In the genomic region with DNA sequence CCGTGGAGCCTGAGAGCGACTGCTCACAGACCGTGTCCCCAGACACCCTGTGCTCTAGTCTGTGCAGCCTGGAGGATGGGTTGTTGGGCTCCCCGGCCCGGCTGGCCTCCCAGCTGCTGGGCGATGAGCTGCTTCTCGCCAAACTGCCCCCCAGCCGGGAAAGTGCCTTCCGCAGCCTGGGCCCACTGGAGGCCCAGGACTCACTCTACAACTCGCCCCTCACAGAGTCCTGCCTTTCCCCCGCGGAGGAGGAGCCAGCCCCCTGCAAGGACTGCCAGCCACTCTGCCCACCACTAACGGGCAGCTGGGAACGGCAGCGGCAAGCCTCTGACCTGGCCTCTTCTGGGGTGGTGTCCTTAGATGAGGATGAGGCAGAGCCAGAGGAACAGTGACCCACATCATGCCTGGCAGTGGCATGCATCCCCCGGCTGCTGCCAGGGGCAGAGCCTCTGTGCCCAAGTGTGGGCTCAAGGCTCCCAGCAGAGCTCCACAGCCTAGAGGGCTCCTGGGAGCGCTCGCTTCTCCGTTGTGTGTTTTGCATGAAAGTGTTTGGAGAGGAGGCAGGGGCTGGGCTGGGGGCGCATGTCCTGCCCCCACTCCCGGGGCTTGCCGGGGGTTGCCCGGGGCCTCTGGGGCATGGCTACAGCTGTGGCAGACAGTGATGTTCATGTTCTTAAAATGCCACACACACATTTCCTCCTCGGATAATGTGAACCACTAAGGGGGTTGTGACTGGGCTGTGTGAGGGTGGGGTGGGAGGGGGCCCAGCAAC, we compare ENCODE assay signal across 19 cellular contexts. TPM values are rescaled to one million over a fixed set of nuclear protein-coding genes. Genes with fewer than 3 reads are reported as not detected.
DNase-seq lines count a peak whose midpoint lies in the region; ATAC-seq, FAIRE-seq and TF ChIP-seq lines count a peak whose summit lies in the region.
"Had no signal": no experiment of that assay in that cellular context is flagged by ENCODE, and none has a peak within 500 bp of the region (broad histone marks: within the 10 kb centered on the region; RNA-seq: fewer than 3 reads in every experiment).

No MANE protein-coding gene starts in this region.

- H3K27ac Mint-ChIP-seq in neural progenitor cell (no peak overlapping the region), chondrocyte (ENCODE audit: unreplicated experiment) (no peak overlapping the region)
- H3K27ac Mint-ChIP-seq: activated CD4-positive, alpha-beta memory T cell treated with anti-CD3 and anti-CD28 coated beads, Interleukin-2, amount 10 ng/mL, durations not matched to agents 7 days and 5 days; progenitor cell of endocrine pancreas had no signal

- TF ChIP-seq CTCF in HepG2 (CRISPR knock-in tag; IDR thresholded peaks at IDR 0.05) (no peak), right lobe of liver (IDR thresholded peaks at IDR 0.05) (no peak), dorsolateral prefrontal cortex (IDR thresholded peaks at IDR 0.05 in 54 of 56, conservative IDR thresholded peaks at IDR 0.05 in 2 of 56; ENCODE audit: low read depth in 1 of 56, partially characterized antibody in 56 of 56) (no peak), neural progenitor cell (IDR thresholded peaks at IDR 0.05) (no peak), chondrocyte (IDR thresholded peaks at IDR 0.05) (no peak), brain microvascular endothelial cell (IDR thresholded peaks at IDR 0.05; ENCODE audit: low read depth, low read length, missing control alignments) (no peak)

- H4K20me1 ChIP-seq in HepG2 (ENCODE audit: insufficient read depth, low read length), result no peaks in the 10 kb centered on the region
- H4K20me1 ChIP-seq in neural progenitor cell (ENCODE audit: low read depth), result peaks cover 55% of the 10 kb centered on the region

- POLR2A ChIA-PET in HepG2 (lab: Yijun Ruan, JAX), result interaction anchor here (0.8 to 2.2 kb wide), 9 partner anchors 8 to 169 kb away, joined by 3 to 6 read pairs (median 4); a partner anchor contains a TSS

- H3K4me3 Mint-ChIP-seq in neural progenitor cell, result no peak overlapping the region
- no peak overlapping the region for H3K4me3 Mint-ChIP-seq in chondrocyte (ENCODE audit: unreplicated experiment)
- H3K4me3 Mint-ChIP-seq: activated CD4-positive, alpha-beta memory T cell treated with anti-CD3 and anti-CD28 coated beads, Interleukin-2, amount 10 ng/mL, durations not matched to agents 7 days and 5 days had no signal

- no peak for TF ChIP-seq RAD21 in HepG2 (CRISPR knock-in tag; IDR thresholded peaks at IDR 0.05)

- DNase-seq in HepG2 (ENCODE audit: low spot score) (no peak), right lobe of liver (no peak), dorsolateral prefrontal cortex (no peak), neural progenitor cell (ENCODE audit: low spot score) (no peak), chondrocyte (ENCODE audit: low spot score) (no peak), brain microvascular endothelial cell (no peak), NCI-H1930 (lab: John Stamatoyannopoulos, UW) (no peak)
- no peak for DNase-seq in NK-92 treated with Interleukin-12 subunit alpha and Interleukin-12 subunit beta, amount 100 ng/mL, for 24 hours (lab: John Stamatoyannopoulos, UW)
- DNase-seq: activated CD4-positive, alpha-beta memory T cell treated with anti-CD3 and anti-CD28 coated beads, Interleukin-2, amount 10 ng/mL, durations not matched to agents 7 days and 5 days; activated CD4-positive, CD25-positive, alpha-beta regulatory T cell; central memory CD4-positive, alpha-beta T cell; NCI-H1048; stimulated activated CD4-positive, alpha-beta T cell treated with anti-CD3 and anti-CD28 coated beads, Interleukin-4, amount 100 ng/mL, for 1 hour; T-helper 9 cell had no signal

- H3K79me2 ChIP-seq in HepG2 (ENCODE audit: insufficient read depth, low read length) (no peaks in the 10 kb centered on the region), neural progenitor cell (ENCODE audit: low read depth) (peaks cover 12% of the 10 kb centered on the region)

- H3K4me3 ChIP-seq in HepG2 (replicated peaks in 1 of 3; ENCODE audit: insufficient read depth in 1 of 3, low read depth in 2 of 3, low read length in 3 of 3) (no peak overlapping the region), right lobe of liver (no peak overlapping the region), dorsolateral prefrontal cortex (peak overlapping the region in 20 of 59 donors; percentile 2 to 36 (median 23)), neural progenitor cell (no peak overlapping the region), brain microvascular endothelial cell (ENCODE audit: low read depth, low read length) (no peak overlapping the region)
- H3K4me3 ChIP-seq: smooth muscle cell, stomach had no signal

- intact Hi-C loops in HepG2 (cut with micrococcal nuclease; ENCODE audit: unreplicated experiment) (no loop called here), right lobe of liver (cut with DNase I) (no loop called here), dorsolateral prefrontal cortex (cut with DNase I) (no loop called here)

- H3K36me3 Mint-ChIP-seq in neural progenitor cell (peaks cover 9% of the 10 kb centered on the region), chondrocyte (ENCODE audit: low read depth) (peaks cover 13% of the 10 kb centered on the region)

- 98% methylated on average over 13 of the region's 24 CpGs for WGBS in HepG2 (ENCODE audit: low lambda C conversion rate)
- WGBS in right lobe of liver (ENCODE audit: insufficient coverage, low coverage, low lambda C conversion rate, missing lambda C conversion rate), result 94% methylated on average over 3 of the region's 24 CpGs

- no TSS peak for BruUV-seq in HepG2 (replicated peaks; lab: Mats Ljungman, UMichigan)

- H3K4me1 ChIP-seq in HepG2 (ENCODE audit: insufficient read depth, low read length), result peaks cover 11% of the 10 kb centered on the region
- H3K4me1 ChIP-seq in right lobe of liver, result no peaks in the 10 kb centered on the region
- H3K4me1 ChIP-seq in neural progenitor cell, result peaks cover 16% of the 10 kb centered on the region

- CTCF ChIA-PET in HepG2 (lab: Yijun Ruan, JAX; ENCODE audit: low intra/inter-chr PET ratio, low total read pairs), result interaction anchor here (0.6 to 1.4 kb wide), 3 partner anchors 11 to 196 kb away, joined by 3 to 6 read pairs (median 4); no protein-coding TSS in a partner anchor

- TF ChIP-seq POLR2A in HepG2 (IDR thresholded peaks at IDR 0.05; ENCODE audit: insufficient read depth in 1 of 2, low read depth in 2 of 2, low read length in 2 of 2) (no peak), right lobe of liver (IDR thresholded peaks at IDR 0.05) (no peak)

- H3K9me3 Mint-ChIP-seq in neural progenitor cell (no peaks in the 10 kb centered on the region), chondrocyte (ENCODE audit: low read depth) (no peaks in the 10 kb centered on the region)
- H3K9me3 Mint-ChIP-seq: activated CD4-positive, alpha-beta memory T cell treated with anti-CD3 and anti-CD28 coated beads, Interleukin-2, amount 10 ng/mL, durations not matched to agents 7 days and 5 days; nephron had no signal

- ATAC-seq in HepG2, result no peak
- no peak for ATAC-seq in right lobe of liver

- in situ Hi-C loops in HepG2 (cut with HindIII; ENCODE audit: extremely low pct_ligation_motif_present, low pct_unique_long_range_greater_than_20kb), result no loop called here
- in situ Hi-C loops in brain microvascular endothelial cell (cut with HindIII; ENCODE audit: low pct_ligation_motif_present, low sequenced_read_pairs), result no loop called here

- H3K4me2 ChIP-seq in HepG2 (ENCODE audit: low read depth, low read length), result no peak overlapping the region
- H3K4me2 ChIP-seq in neural progenitor cell, result peak overlapping the region; percentile 59

- FAIRE-seq in HepG2 (lab: Jason Lieb, UNC), result no peak
- FAIRE-seq: urothelium cell line had no signal

- peaks cover 5% of the 10 kb centered on the region for H3K27me3 Mint-ChIP-seq in neural progenitor cell (ENCODE audit: insufficient read depth, low read depth)
- H3K27me3 Mint-ChIP-seq in chondrocyte (ENCODE audit: low read depth), result no peaks in the 10 kb centered on the region
- H3K27me3 Mint-ChIP-seq: activated CD4-positive, alpha-beta memory T cell treated with anti-CD3 and anti-CD28 coated beads, Interleukin-2, amount 10 ng/mL, durations not matched to agents 7 days and 5 days had no signal

- H3K9me3 ChIP-seq in HepG2 (ENCODE audit: low read length) (no peaks in the 10 kb centered on the region), right lobe of liver (no peaks in the 10 kb centered on the region), neural progenitor cell (ENCODE audit: low read depth) (no peaks in the 10 kb centered on the region)
- H3K9me3 ChIP-seq: stomach had no signal

- H3F3A ChIP-seq in neural progenitor cell (ENCODE audit: low read depth), result peaks cover 33% of the 10 kb centered on the region

- H2AFZ ChIP-seq in HepG2 (ENCODE audit: low read length), result no peak overlapping the region
- H2AFZ ChIP-seq in neural progenitor cell (replicated peaks), result no peak overlapping the region

- H3K9ac ChIP-seq in HepG2 (ENCODE audit: insufficient read depth, low read depth, low read length), result no peak overlapping the region
- no peak overlapping the region for H3K9ac ChIP-seq in neural progenitor cell

- H3K27me3 ChIP-seq in HepG2 (ENCODE audit: control insufficient read depth in 1 of 2, insufficient read depth in 2 of 2, low read length in 2 of 2) (no peaks in the 10 kb centered on the region), right lobe of liver (no peaks in the 10 kb centered on the region), dorsolateral prefrontal cortex (no peaks in the 10 kb centered on the region), neural progenitor cell (no peaks in the 10 kb centered on the region), brain microvascular endothelial cell (replicated peaks) (no peaks in the 10 kb centered on the region)
- H3K27me3 ChIP-seq: stomach had no signal

- H3K27ac ChIP-seq in HepG2 (ENCODE audit: extremely low read length, insufficient read depth, low read length), result no peak overlapping the region
- H3K27ac ChIP-seq in right lobe of liver, result no peak overlapping the region
- H3K27ac ChIP-seq in dorsolateral prefrontal cortex, result peak overlapping the region; percentile 58 to 98 (median 92)
- peak overlapping the region; percentile 71 for H3K27ac ChIP-seq in neural progenitor cell
- no peak overlapping the region for H3K27ac ChIP-seq in brain microvascular endothelial cell

- peaks cover 4 to 16% of the 10 kb centered on the region in 2 experiments; a peak in 4 of 5 replicates for H3K36me3 ChIP-seq in HepG2 (replicated peaks in 1 of 2; ENCODE audit: control insufficient read depth in 1 of 2, insufficient read depth in 2 of 2, low read length in 2 of 2)
- H3K36me3 ChIP-seq in right lobe of liver, result no peaks in the 10 kb centered on the region
- no peaks in the 10 kb centered on the region for H3K36me3 ChIP-seq in neural progenitor cell
- H3K36me3 ChIP-seq in brain microvascular endothelial cell (replicated peaks), result no peaks in the 10 kb centered on the region

- H3K4me1 Mint-ChIP-seq in neural progenitor cell (peaks cover 33% of the 10 kb centered on the region), chondrocyte (ENCODE audit: low read depth) (peaks cover 29% of the 10 kb centered on the region)

- TF ChIP-seq EP300 in HepG2 (IDR thresholded peaks at IDR 0.05; ENCODE audit: low read depth in 2 of 2, low read length in 2 of 2) (no peak), HepG2 (CRISPR knock-in tag; IDR thresholded peaks at IDR 0.05; ENCODE audit: borderline replicate concordance) (no peak)

RNA-seq across cellular contexts. Expression of a gene that starts 7.4 kb away (rescaled TPM):
- total RNA-seq in HepG2 (2016; rRNA removed; fragmentation: Illumina TruSeq; extraction: Trizol) (7.4 and 9.3 TPM in 2 replicates), right lobe of liver (1 to 10 TPM; 2.4 to 6.5 (median 3.1) TPM), dorsolateral prefrontal cortex (100 to 1,000 TPM in 106 of 120 experiments, 10 to 100 TPM in 14; 76.8 to 195 (median 128) TPM), neural progenitor cell (ENCODE audit: low replicate concordance) (17.2 and 37.7 TPM in 2 replicates), chondrocyte (13.4 to 15.3 TPM (median 13.4 TPM) in 3 replicates)
- 2.3 and 2.5 TPM in 2 replicates for total RNA-seq in HepG2 (2016; cell fraction: cytosol; rRNA removed; fragmentation: Illumina TruSeq; extraction: Trizol; ENCODE audit: low read depth)
- 4.8 and 8.7 TPM in 2 replicates for total RNA-seq in HepG2 (2016; cell fraction: insoluble cytoplasmic fraction; rRNA removed; fragmentation: Illumina TruSeq; extraction: Trizol)
- 7.8 and 8.3 TPM in 2 replicates for total RNA-seq in HepG2 (2016; cell fraction: membrane; rRNA removed; fragmentation: Illumina TruSeq; extraction: Trizol)
- total RNA-seq in HepG2 (2016; cell fraction: nucleus; rRNA removed; fragmentation: Illumina TruSeq; extraction: Trizol), result 4.4 and 6.5 TPM in 2 replicates
- polyA plus RNA-seq in HepG2 (2011; rRNA removed), result 9.2 and 14.1 TPM in 2 replicates
- polyA plus RNA-seq in HepG2 (2011; cell fraction: cytosol; rRNA removed), result 11.9 and 16.8 TPM in 2 replicates
- 23.9 and 25.8 TPM in 2 replicates for polyA plus RNA-seq in HepG2 (2011; cell fraction: nucleus; rRNA removed)
- 5.8 and 9.8 TPM in 2 replicates for polyA plus RNA-seq in HepG2 (2012)
- polyA plus RNA-seq in HepG2 (2016; cell fraction: cytosol; fragmentation: Illumina TruSeq; extraction: Trizol; ENCODE audit: low read depth), result 2.3 and 3.2 TPM in 2 replicates
- 5.3 and 7.8 TPM in 2 replicates for polyA plus RNA-seq in HepG2 (2016; cell fraction: insoluble cytoplasmic fraction; fragmentation: Illumina TruSeq; extraction: Trizol; ENCODE audit: low read depth)
- polyA plus RNA-seq in HepG2 (2016; cell fraction: membrane; fragmentation: Illumina TruSeq; extraction: Trizol; ENCODE audit: low read depth), result 5.7 and 5.8 TPM in 2 replicates
- polyA plus RNA-seq in HepG2 (2016; cell fraction: nucleus; fragmentation: Illumina TruSeq; extraction: Trizol; ENCODE audit: insufficient read depth, low read depth), result 12.3 and 13.4 TPM in 2 replicates
- polyA minus RNA-seq in HepG2 (2011; rRNA and poly(A)+ RNA removed; ENCODE audit: low replicate concordance), result 22.1 and 24.2 TPM in 2 replicates
- 7.0 and 7.3 TPM in 2 replicates for polyA minus RNA-seq in HepG2 (2011; cell fraction: cytosol; rRNA and poly(A)+ RNA removed)
- 7.0 and 9.2 TPM in 2 replicates for polyA minus RNA-seq in HepG2 (2011; cell fraction: nucleus; rRNA and poly(A)+ RNA removed)

RNA-seq across cellular contexts. Expression of a gene that starts 16.6 kb away (rescaled TPM):
- total RNA-seq in HepG2 (2016; rRNA removed; fragmentation: Illumina TruSeq; extraction: Trizol) (5.2 and 13.5 TPM in 2 replicates), right lobe of liver (1 to 10 TPM; 1.8 to 2.9 (median 2.5) TPM), dorsolateral prefrontal cortex (10 to 100 TPM; 11.7 to 50.5 (median 26.1) TPM), neural progenitor cell (ENCODE audit: low replicate concordance) (16.5 and 38.2 TPM in 2 replicates), chondrocyte (3.1 to 6.5 TPM (median 3.1 TPM) in 3 replicates)
- 6.6 and 7.6 TPM in 2 replicates for total RNA-seq in HepG2 (2016; cell fraction: cytosol; rRNA removed; fragmentation: Illumina TruSeq; extraction: Trizol; ENCODE audit: low read depth)
- 3.5 and 14.3 TPM in 2 replicates for total RNA-seq in HepG2 (2016; cell fraction: insoluble cytoplasmic fraction; rRNA removed; fragmentation: Illumina TruSeq; extraction: Trizol)
- total RNA-seq in HepG2 (2016; cell fraction: membrane; rRNA removed; fragmentation: Illumina TruSeq; extraction: Trizol), result 5.6 and 6.9 TPM in 2 replicates
- total RNA-seq in HepG2 (2016; cell fraction: nucleus; rRNA removed; fragmentation: Illumina TruSeq; extraction: Trizol), result 19.4 and 22.0 TPM in 2 replicates
- polyA plus RNA-seq in HepG2 (2011; rRNA removed), result 11.4 and 14.3 TPM in 2 replicates
- 5.5 and 6.4 TPM in 2 replicates for polyA plus RNA-seq in HepG2 (2011; cell fraction: cytosol; rRNA removed)
- polyA plus RNA-seq in HepG2 (2011; cell fraction: nucleus; rRNA removed), result 41.8 and 47.0 TPM in 2 replicates
- polyA plus RNA-seq in HepG2 (2012), result 5.4 and 6.1 TPM in 2 replicates
- polyA plus RNA-seq in HepG2 (2016; cell fraction: cytosol; fragmentation: Illumina TruSeq; extraction: Trizol; ENCODE audit: low read depth), result 2.0 and 2.6 TPM in 2 replicates
- 4.8 and 5.5 TPM in 2 replicates for polyA plus RNA-seq in HepG2 (2016; cell fraction: insoluble cytoplasmic fraction; fragmentation: Illumina TruSeq; extraction: Trizol; ENCODE audit: low read depth)
- polyA plus RNA-seq in HepG2 (2016; cell fraction: membrane; fragmentation: Illumina TruSeq; extraction: Trizol; ENCODE audit: low read depth), result 3.7 and 4.4 TPM in 2 replicates
- 50.3 and 58.1 TPM in 2 replicates for polyA plus RNA-seq in HepG2 (2016; cell fraction: nucleus; fragmentation: Illumina TruSeq; extraction: Trizol; ENCODE audit: insufficient read depth, low read depth)
- polyA minus RNA-seq in HepG2 (2011; rRNA and poly(A)+ RNA removed; ENCODE audit: low replicate concordance), result 29.7 and 47.2 TPM in 2 replicates
- 5.3 and 6.0 TPM in 2 replicates for polyA minus RNA-seq in HepG2 (2011; cell fraction: cytosol; rRNA and poly(A)+ RNA removed)
- 26.4 and 31.7 TPM in 2 replicates for polyA minus RNA-seq in HepG2 (2011; cell fraction: nucleus; rRNA and poly(A)+ RNA removed)

RNA-seq across cellular contexts. Expression of a gene that starts 16.7 kb away (rescaled TPM):
- 109 and 118 TPM in 2 replicates for total RNA-seq in HepG2 (2016; rRNA removed; fragmentation: Illumina TruSeq; extraction: Trizol)
- total RNA-seq in HepG2 (2016; cell fraction: cytosol; rRNA removed; fragmentation: Illumina TruSeq; extraction: Trizol; ENCODE audit: low read depth), result 85.0 and 90.2 TPM in 2 replicates
- 113 and 114 TPM in 2 replicates for total RNA-seq in HepG2 (2016; cell fraction: insoluble cytoplasmic fraction; rRNA removed; fragmentation: Illumina TruSeq; extraction: Trizol)
- 110 and 111 TPM in 2 replicates for total RNA-seq in HepG2 (2016; cell fraction: membrane; rRNA removed; fragmentation: Illumina TruSeq; extraction: Trizol)
- 97.2 and 98.4 TPM in 2 replicates for total RNA-seq in HepG2 (2016; cell fraction: nucleus; rRNA removed; fragmentation: Illumina TruSeq; extraction: Trizol)
- polyA plus RNA-seq in HepG2 (2011; rRNA removed), result 165 and 194 TPM in 2 replicates
- 159 and 209 TPM in 2 replicates for polyA plus RNA-seq in HepG2 (2011; cell fraction: cytosol; rRNA removed)
- polyA plus RNA-seq in HepG2 (2011; cell fraction: nucleus; rRNA removed), result 292 and 351 TPM in 2 replicates
- 85.4 and 92.7 TPM in 2 replicates for polyA plus RNA-seq in HepG2 (2012)
- 70.3 and 83.0 TPM in 2 replicates for polyA plus RNA-seq in HepG2 (2016; cell fraction: cytosol; fragmentation: Illumina TruSeq; extraction: Trizol; ENCODE audit: low read depth)
- polyA plus RNA-seq in HepG2 (2016; cell fraction: insoluble cytoplasmic fraction; fragmentation: Illumina TruSeq; extraction: Trizol; ENCODE audit: low read depth), result 116 and 125 TPM in 2 replicates
- 90.4 and 98.9 TPM in 2 replicates for polyA plus RNA-seq in HepG2 (2016; cell fraction: membrane; fragmentation: Illumina TruSeq; extraction: Trizol; ENCODE audit: low read depth)
- 259 and 265 TPM in 2 replicates for polyA plus RNA-seq in HepG2 (2016; cell fraction: nucleus; fragmentation: Illumina TruSeq; extraction: Trizol; ENCODE audit: insufficient read depth, low read depth)
- polyA minus RNA-seq in HepG2 (2011; rRNA and poly(A)+ RNA removed; ENCODE audit: low replicate concordance), result 73.2 and 182 TPM in 2 replicates
- 38.2 and 41.4 TPM in 2 replicates for polyA minus RNA-seq in HepG2 (2011; cell fraction: cytosol; rRNA and poly(A)+ RNA removed)
- polyA minus RNA-seq in HepG2 (2011; cell fraction: nucleus; rRNA and poly(A)+ RNA removed), result 89.4 and 96.7 TPM in 2 replicates
- total RNA-seq in right lobe of liver, result 10 to 100 TPM; 27.4 to 65.7 (median 35.3) TPM
- 10 to 100 TPM; 27.9 to 64.8 (median 47.7) TPM for total RNA-seq in dorsolateral prefrontal cortex
- 128 and 173 TPM in 2 replicates for total RNA-seq in neural progenitor cell (ENCODE audit: low replicate concordance)
- 49.8 to 71.0 TPM (median 50.4 TPM) in 3 replicates for total RNA-seq in chondrocyte

RNA-seq across cellular contexts. Expression of a gene that starts 30.4 kb away (rescaled TPM):
- 213 and 244 TPM in 2 replicates for total RNA-seq in HepG2 (2016; rRNA removed; fragmentation: Illumina TruSeq; extraction: Trizol)
- 19.7 and 27.8 TPM in 2 replicates for total RNA-seq in HepG2 (2016; cell fraction: cytosol; rRNA removed; fragmentation: Illumina TruSeq; extraction: Trizol; ENCODE audit: low read depth)
- total RNA-seq in HepG2 (2016; cell fraction: insoluble cytoplasmic fraction; rRNA removed; fragmentation: Illumina TruSeq; extraction: Trizol), result 208 and 223 TPM in 2 replicates
- total RNA-seq in HepG2 (2016; cell fraction: membrane; rRNA removed; fragmentation: Illumina TruSeq; extraction: Trizol), result 77.1 and 81.4 TPM in 2 replicates
- 163 and 210 TPM in 2 replicates for total RNA-seq in HepG2 (2016; cell fraction: nucleus; rRNA removed; fragmentation: Illumina TruSeq; extraction: Trizol)
- 208 and 228 TPM in 2 replicates for polyA plus RNA-seq in HepG2 (2011; rRNA removed)
- 139 and 145 TPM in 2 replicates for polyA plus RNA-seq in HepG2 (2011; cell fraction: cytosol; rRNA removed)
- polyA plus RNA-seq in HepG2 (2011; cell fraction: nucleus; rRNA removed), result 229 and 287 TPM in 2 replicates
- polyA plus RNA-seq in HepG2 (2012), result 122 and 142 TPM in 2 replicates
- 15.3 and 16.7 TPM in 2 replicates for polyA plus RNA-seq in HepG2 (2016; cell fraction: cytosol; fragmentation: Illumina TruSeq; extraction: Trizol; ENCODE audit: low read depth)
- polyA plus RNA-seq in HepG2 (2016; cell fraction: insoluble cytoplasmic fraction; fragmentation: Illumina TruSeq; extraction: Trizol; ENCODE audit: low read depth), result 217 and 276 TPM in 2 replicates
- polyA plus RNA-seq in HepG2 (2016; cell fraction: membrane; fragmentation: Illumina TruSeq; extraction: Trizol; ENCODE audit: low read depth), result 53.0 and 64.3 TPM in 2 replicates
- polyA plus RNA-seq in HepG2 (2016; cell fraction: nucleus; fragmentation: Illumina TruSeq; extraction: Trizol; ENCODE audit: insufficient read depth, low read depth), result 324 and 332 TPM in 2 replicates
- 348 and 721 TPM in 2 replicates for polyA minus RNA-seq in HepG2 (2011; rRNA and poly(A)+ RNA removed; ENCODE audit: low replicate concordance)
- 122 and 123 TPM in 2 replicates for polyA minus RNA-seq in HepG2 (2011; cell fraction: cytosol; rRNA and poly(A)+ RNA removed)
- polyA minus RNA-seq in HepG2 (2011; cell fraction: nucleus; rRNA and poly(A)+ RNA removed), result 107 and 113 TPM in 2 replicates
- 100 to 1,000 TPM; 262 to 368 (median 291) TPM for total RNA-seq in right lobe of liver
- total RNA-seq in dorsolateral prefrontal cortex, result 100 to 1,000 TPM; 152 to 287 (median 190) TPM
- total RNA-seq in neural progenitor cell (ENCODE audit: low replicate concordance), result 137 and 207 TPM in 2 replicates
- 388 to 532 TPM (median 403 TPM) in 3 replicates for total RNA-seq in chondrocyte

RNA-seq across cellular contexts. Expression of a gene that starts 33.2 kb away (rescaled TPM):
- 2.8 and 2.9 TPM in 2 replicates for total RNA-seq in HepG2 (2016; rRNA removed; fragmentation: Illumina TruSeq; extraction: Trizol)
- total RNA-seq in HepG2 (2016; cell fraction: cytosol; rRNA removed; fragmentation: Illumina TruSeq; extraction: Trizol; ENCODE audit: low read depth), result 2.6 and 3.9 TPM in 2 replicates
- total RNA-seq in HepG2 (2016; cell fraction: insoluble cytoplasmic fraction; rRNA removed; fragmentation: Illumina TruSeq; extraction: Trizol), result 2.3 and 2.8 TPM in 2 replicates
- total RNA-seq in HepG2 (2016; cell fraction: membrane; rRNA removed; fragmentation: Illumina TruSeq; extraction: Trizol), result 5.2 and 5.5 TPM in 2 replicates
- total RNA-seq in HepG2 (2016; cell fraction: nucleus; rRNA removed; fragmentation: Illumina TruSeq; extraction: Trizol), result 2.5 and 4.7 TPM in 2 replicates
- 4.7 and 4.8 TPM in 2 replicates for polyA plus RNA-seq in HepG2 (2011; rRNA removed)
- 4.9 and 5.7 TPM in 2 replicates for polyA plus RNA-seq in HepG2 (2011; cell fraction: cytosol; rRNA removed)
- polyA plus RNA-seq in HepG2 (2011; cell fraction: nucleus; rRNA removed), result 7.5 and 7.9 TPM in 2 replicates
- polyA plus RNA-seq in HepG2 (2012), result 7.3 and 8.9 TPM in 2 replicates
- 7.6 and 11.0 TPM in 2 replicates for polyA plus RNA-seq in HepG2 (2016; cell fraction: cytosol; fragmentation: Illumina TruSeq; extraction: Trizol; ENCODE audit: low read depth)
- polyA plus RNA-seq in HepG2 (2016; cell fraction: insoluble cytoplasmic fraction; fragmentation: Illumina TruSeq; extraction: Trizol; ENCODE audit: low read depth), result 7.4 and 10.7 TPM in 2 replicates
- 17.1 and 18.8 TPM in 2 replicates for polyA plus RNA-seq in HepG2 (2016; cell fraction: membrane; fragmentation: Illumina TruSeq; extraction: Trizol; ENCODE audit: low read depth)
- 13.0 and 14.1 TPM in 2 replicates for polyA plus RNA-seq in HepG2 (2016; cell fraction: nucleus; fragmentation: Illumina TruSeq; extraction: Trizol; ENCODE audit: insufficient read depth, low read depth)
- 0.61 and 6.7 TPM in 2 replicates for polyA minus RNA-seq in HepG2 (2011; rRNA and poly(A)+ RNA removed; ENCODE audit: low replicate concordance)
- 3.9 and 5.5 TPM in 2 replicates for polyA minus RNA-seq in HepG2 (2011; cell fraction: cytosol; rRNA and poly(A)+ RNA removed)
- 4.0 and 4.8 TPM in 2 replicates for polyA minus RNA-seq in HepG2 (2011; cell fraction: nucleus; rRNA and poly(A)+ RNA removed)
- total RNA-seq in right lobe of liver, result 10 to 100 TPM in 3 of 6 experiments, 1 to 10 TPM in 3; 8.2 to 12.1 (median 10.5) TPM
- total RNA-seq in dorsolateral prefrontal cortex, result 10 to 100 TPM in 1 of 120 experiments, 1 to 10 TPM in 118, under 1 TPM in 1; 0.95 to 11.7 (median 3.5) TPM
- 0.31 and 2.3 TPM in 2 replicates for total RNA-seq in neural progenitor cell (ENCODE audit: low replicate concordance)
- total RNA-seq in chondrocyte, result not detected in 3 replicates
- total RNA-seq: activated CD4-positive, alpha-beta memory T cell treated with anti-CD3 and anti-CD28 coated beads, Interleukin-2, amount 10 ng/mL, durations not matched to agents 7 days and 5 days; smooth muscle cell; stomach had no signal

Comparison
In these comparisons a context has a peak if more than half of its experiments do, and no peak if none do; other contexts are left out.
1. H3K27ac ChIP-seq: peak in dorsolateral prefrontal cortex (59 of 59) and neural progenitor cell (single experiment); none in HepG2 (single experiment), right lobe of liver (0 of 3) and brain microvascular endothelial cell (single experiment).